In the genomic region with DNA sequence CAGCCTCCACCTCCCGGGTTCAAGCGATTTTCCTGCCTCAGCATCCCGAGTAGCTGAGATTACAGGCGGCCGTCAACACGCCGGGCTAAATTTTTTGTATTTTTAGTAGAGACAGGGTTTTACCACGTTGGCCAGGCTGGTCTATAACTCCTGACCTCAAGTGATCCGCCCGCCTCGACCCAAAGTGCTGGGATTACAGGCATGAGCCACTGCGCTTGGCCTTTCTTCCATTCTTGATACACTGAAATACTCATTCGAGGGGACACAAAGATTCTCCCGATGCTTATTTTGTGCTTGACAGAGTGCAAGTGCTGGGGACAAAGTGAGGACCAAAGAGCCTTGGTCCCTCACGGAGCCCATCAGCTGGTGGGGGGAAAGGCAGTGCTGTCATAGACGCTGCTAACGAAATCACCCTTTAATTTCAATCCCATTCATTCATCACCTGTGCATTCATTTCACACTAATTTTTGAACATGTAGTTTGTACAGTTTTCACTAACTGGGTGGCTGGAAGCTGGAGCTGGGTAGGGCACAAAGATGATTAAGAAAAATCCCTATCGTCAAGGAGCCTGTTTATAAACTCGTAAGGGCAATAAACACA, we compare ENCODE assay signal across 8 cellular contexts. TPM values are rescaled to one million over a fixed set of nuclear protein-coding genes. Genes with fewer than 3 reads are reported as not detected.
A peak's percentile ranks its signal among the peaks of the same experiment; 100 is the strongest.
DNase-seq lines count a peak whose midpoint lies in the region; ATAC-seq and TF ChIP-seq lines count a peak whose summit lies in the region.

No MANE protein-coding gene starts in this region.

- no peaks in the 10 kb centered on the region for H3K36me3 ChIP-seq in H7 (replicated peaks; ENCODE audit: control insufficient read depth, insufficient read depth, low read length)

- H3K36me3 Mint-ChIP-seq in T-helper 17 cell (ENCODE audit: low read depth), result no peaks in the 10 kb centered on the region
- H3K36me3 Mint-ChIP-seq in glutamatergic neuron (ENCODE audit: unreplicated experiment), result no peaks in the 10 kb centered on the region

- H3K4me1 Mint-ChIP-seq in T-helper 17 cell (peaks cover 29% of the 10 kb centered on the region), glutamatergic neuron (ENCODE audit: low read depth, unreplicated experiment) (peaks cover 16% of the 10 kb centered on the region)

- H3K4me3 Mint-ChIP-seq in T-helper 17 cell (peak overlapping the region; percentile 95), glutamatergic neuron (ENCODE audit: unreplicated experiment) (peak overlapping the region; percentile 86)

- H3K27me3 ChIP-seq in H7 (ENCODE audit: control insufficient read depth, insufficient read depth, low read length), result peaks cover 9% of the 10 kb centered on the region

- ATAC-seq in T-helper 17 cell, result no peak
- ATAC-seq in HG03565 (IDR thresholded peaks at IDR 0.05; ENCODE audit: unreplicated experiment), result no peak
- no peak for ATAC-seq in GM19351 (IDR thresholded peaks at IDR 0.05; ENCODE audit: unreplicated experiment)
- no peak for ATAC-seq in HG02588 (IDR thresholded peaks at IDR 0.05; ENCODE audit: unreplicated experiment)

- H3K9me3 Mint-ChIP-seq in glutamatergic neuron (ENCODE audit: unreplicated experiment), result peaks cover 4% of the 10 kb centered on the region

- H3K27ac Mint-ChIP-seq in T-helper 17 cell (peak overlapping the region; percentile 98), glutamatergic neuron (ENCODE audit: unreplicated experiment) (peak overlapping the region; percentile 17)

- DNase-seq in H7 (no peak), T-helper 17 cell (no peak), glutamatergic neuron (no peak), skeletal muscle cell (ENCODE audit: low read depth) (no peak), 8988T (no peak)

- H3K27me3 Mint-ChIP-seq in T-helper 17 cell, result no peaks in the 10 kb centered on the region
- peaks cover 2% of the 10 kb centered on the region for H3K27me3 Mint-ChIP-seq in glutamatergic neuron (ENCODE audit: unreplicated experiment)

- no peak for TF ChIP-seq CTCF in glutamatergic neuron (IDR thresholded peaks at IDR 0.05; ENCODE audit: partially characterized antibody, unreplicated experiment)

- H3K4me3 ChIP-seq in H7 (ENCODE audit: insufficient read depth, low read depth, low read length) (peak overlapping the region; percentile 82; the same call in 1 of the 2 replicates), skeletal muscle cell (ENCODE audit: low read depth, low read length) (peak overlapping the region; percentile 94)

- no peaks in the 10 kb centered on the region for H3K9me3 ChIP-seq in T-helper 17 cell (ENCODE audit: control insufficient read depth, low read length, poor library complexity, severe bottlenecking)

RNA-seq across cellular contexts. Expression of gene FAM133B, which starts 0.6 kb away (rescaled TPM):
- total RNA-seq in H7 (2014; rRNA removed; shearing (Covaris generic)), result 20.1 and 27.0 TPM in 2 replicates
- total RNA-seq in T-helper 17 cell (10 to 100 TPM; 71.6 to 77.0 TPM), glutamatergic neuron (ENCODE audit: unreplicated experiment) (25.0 TPM)
